In genomic region chrX:103404225-103405008, GRCh38 we compare ENCODE assay signal across 8 cellular contexts. TPM values are rescaled to one million over a fixed set of nuclear protein-coding genes. Genes with fewer than 3 reads are reported as not detected.
DNase-seq lines count a peak whose midpoint lies in the region; ATAC-seq and TF ChIP-seq lines count a peak whose summit lies in the region.

No MANE protein-coding gene starts in this region.

- H3K4me3 Mint-ChIP-seq in naive B cell: peak overlapping the region; percentile 63 to 87 (median 80)

- ATAC-seq in GM18861 (IDR thresholded peaks at IDR 0.05; ENCODE audit: unreplicated experiment): peak; percentile 95
- ATAC-seq in HG03025 (IDR thresholded peaks at IDR 0.05; ENCODE audit: low FRiP score, unreplicated experiment): peak; percentile 92
- peak; percentile 47 to 68 for ATAC-seq in naive B cell (ENCODE audit: low read depth in 2 of 2)

- no peak for TF ChIP-seq CTCF in AG04449 (IDR thresholded peaks at IDR 0.05; ENCODE audit: insufficient read depth, low read length, missing control alignments)

- H3K36me3 Mint-ChIP-seq in naive B cell: no peaks in the 10 kb centered on the region

- peak; percentile 33 for DNase-seq in AG04449 (ENCODE audit: low read depth, low spot score)
- DNase-seq in NCI-H2196 (lab: John Stamatoyannopoulos, UW; ENCODE audit: unreplicated experiment): peak; percentile 61
- peak in 2 of 3 experiments; percentile 8 to 26 for DNase-seq in activated CD8-positive, alpha-beta memory T cell treated with anti-CD3 and anti-CD28 coated beads for 48 hours (ENCODE audit: low read depth in 2 of 3, low spot score in 2 of 3)
- DNase-seq in fibroblast of gingiva (ENCODE audit: low read depth): peak; percentile 92
- DNase-seq in naive B cell: peak; percentile 5
- peak; percentile 75 for DNase-seq in stromal cell of bone marrow (ENCODE audit: low read depth)

- H3K27ac Mint-ChIP-seq in naive B cell: peak overlapping the region in 2 of 6 donors; percentile 18 to 96

- peaks cover 0 to 2% (median 0%) of the 10 kb centered on the region in 7 donors for H3K9me3 Mint-ChIP-seq in naive B cell

- peaks cover 0 to 13% (median 9%) of the 10 kb centered on the region in 3 donors for H3K4me1 Mint-ChIP-seq in naive B cell

- H3K4me3 ChIP-seq in AG04449 (ENCODE audit: low read depth, low read length): peak overlapping the region; percentile 64

- CTCF ChIA-PET in AG04449 (lab: Yijun Ruan, JAX): interaction anchor here (0.9 to 1.1 kb wide), 2 partner anchors 20 to 60 kb away, joined by 3 read pairs; no protein-coding TSS in a partner anchor

- POLR2A ChIA-PET in AG04449 (lab: Yijun Ruan, JAX): interaction anchor here (0.6 kb wide), 1 partner anchor 42 kb away, joined by 3 read pairs; no protein-coding TSS in a partner anchor

- H3K27me3 Mint-ChIP-seq in naive B cell: peaks cover 6 to 19% (median 8%) of the 10 kb centered on the region in 3 donors

RNA-seq across cellular contexts. Expression of gene BEX3, which starts 28.1 kb away (rescaled TPM):
- polyA plus RNA-seq in naive B cell (ENCODE audit: low read depth in 6 of 6): 1 to 10 TPM; 1.9 to 4.0 (median 2.8) TPM

RNA-seq across cellular contexts. Expression of gene TCEAL9, which starts 48.1 kb away (rescaled TPM):
- 1 to 10 TPM in 2 of 6 donors, under 1 TPM in 2, not detected in 2; 0.45 to 1.5 (median 0.93) TPM for polyA plus RNA-seq in naive B cell (ENCODE audit: low read depth in 6 of 6)

Comparison
In these comparisons a context has a peak if more than half of its experiments do, and no peak if none do; other contexts are left out.
1. Peak in every context shown above with its lines: DNase-seq, ATAC-seq and H3K4me3 ChIP-seq.
2. DNase-seq: peak in every context shown above with its lines; median percentile 92 in fibroblast of gingiva; 75 in stromal cell of bone marrow; 61 in NCI-H2196; 33 in AG04449; 17 in activated CD8-positive, alpha-beta memory T cell treated with anti-CD3 and anti-CD28 coated beads for 48 hours; 5 in naive B cell.